In the genomic region with DNA sequence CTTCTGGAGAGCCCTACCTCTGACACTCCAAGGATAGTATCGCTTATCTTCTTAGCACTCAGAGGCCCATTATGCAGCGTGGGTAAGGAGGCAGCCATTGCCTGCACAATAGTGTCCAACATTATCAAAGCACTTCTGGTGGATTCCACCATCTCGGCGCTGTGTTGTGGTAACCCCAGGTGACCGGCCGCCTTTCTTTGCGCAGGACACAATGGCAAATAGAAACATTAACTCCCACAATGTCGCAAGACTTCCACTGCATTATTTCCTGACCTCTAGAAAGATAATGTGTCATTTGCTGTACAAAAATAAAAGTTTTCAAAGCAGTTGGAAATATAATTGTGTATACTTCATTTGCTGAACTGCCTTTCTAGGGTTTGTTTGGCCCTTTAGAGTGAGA, we compare ENCODE assay signal across 24 cellular contexts.
A peak's percentile ranks its signal among the peaks of the same experiment; 100 is the strongest.
DNase-seq lines count a peak whose midpoint lies in the region; ATAC-seq, FAIRE-seq and TF ChIP-seq lines count a peak whose summit lies in the region.
"Had no signal": no experiment of that assay in that cellular context is flagged by ENCODE, and none has a peak within 500 bp of the region (broad histone marks: within the 10 kb centered on the region; RNA-seq: fewer than 3 reads in every experiment).

No MANE protein-coding gene starts in this region.

- 0% methylated on average over 8 of the region's 8 CpGs for WGBS in K562 (ENCODE audit: insufficient coverage, low coverage, missing lambda C conversion rate)
- 75% methylated on average over 8 of the region's 8 CpGs for WGBS in liver
- 93% methylated on average over 8 of the region's 8 CpGs for WGBS in suprapubic skin

- intact Hi-C loops in K562 (cut with micrococcal nuclease), result no loop called here

- no peak for TF ChIP-seq CTCF in K562 (IDR thresholded peaks at IDR 0.05 in 2 of 3, conservative IDR thresholded peaks at IDR 0.05 in 1 of 3; ENCODE audit: insufficient read depth in 2 of 3, low read depth in 1 of 3, low read length in 3 of 3)
- no peak for TF ChIP-seq CTCF in liver (IDR thresholded peaks at IDR 0.05; ENCODE audit: low read depth, low read length, missing input control)
- no peak for TF ChIP-seq CTCF in D721Med (IDR thresholded peaks at IDR 0.05; ENCODE audit: insufficient read depth, missing control alignments)
- TF ChIP-seq CTCF in suprapubic skin (IDR thresholded peaks at IDR 0.05), result no peak

- no TSS peak for BruUV-seq in K562 (replicated peaks; lab: Mats Ljungman, UMichigan)

- H3K4me3 ChIP-seq in K562 (no peak overlapping the region), liver (ENCODE audit: low read depth in 1 of 3, low read length in 3 of 3) (no peak overlapping the region), suprapubic skin (no peak overlapping the region)
- H3K4me3 ChIP-seq: A549; BLaER1 treated with 17β-estradiol and CSF1 and Interleukin-3, amounts not matched to agents 10 nM and 100 nM; GM12878 had no signal

- H3K9me3 ChIP-seq in K562 (replicated peaks; ENCODE audit: control insufficient read depth, insufficient read depth, low read depth, low read length) (no peaks in the 10 kb centered on the region), liver (ENCODE audit: control insufficient read depth in 4 of 4, low read length in 3 of 4) (no peaks in the 10 kb centered on the region), suprapubic skin (peaks cover 5% of the 10 kb centered on the region)
- H3K9me3 ChIP-seq: A549, Caco-2 had no signal

- H3K36me3 ChIP-seq in K562 (ENCODE audit: control insufficient read depth, insufficient read depth, low read length), result no peaks in the 10 kb centered on the region
- H3K36me3 ChIP-seq in liver (ENCODE audit: control insufficient read depth in 4 of 4, insufficient read depth in 3 of 4, low read depth in 1 of 4, low read length in 3 of 4), result no peaks in the 10 kb centered on the region
- H3K36me3 ChIP-seq in suprapubic skin, result no peaks in the 10 kb centered on the region
- H3K36me3 ChIP-seq: BLaER1 treated with 17β-estradiol and CSF1 and Interleukin-3, amounts not matched to agents 10 nM and 100 nM had no signal

- no peaks in the 10 kb centered on the region for H3K79me2 ChIP-seq in K562 (ENCODE audit: control insufficient read depth, insufficient read depth, low read length)

- DNase-seq in K562 (ENCODE audit: extremely low read depth in 1 of 4, low spot score in 3 of 4), result no peak
- DNase-seq in left lobe of liver (ENCODE audit: low spot score), result no peak
- no peak for DNase-seq in D721Med (ENCODE audit: insufficient read length, low spot score)
- no peak for DNase-seq in suprapubic skin (ENCODE audit: low spot score in 2 of 2)
- no peak for DNase-seq in anterior cingulate cortex (lab: John Stamatoyannopoulos, UW)
- DNase-seq: AML-193; Caco-2; Calu3; CD4-positive, alpha-beta T cell; CD8-positive, alpha-beta T cell; DMS153; DMS53; DMS79; DND-41; EL; GDM1 had no signal

- no peak overlapping the region for H3K4me2 ChIP-seq in K562 (ENCODE audit: insufficient read depth, low read length)
- H3K4me2 ChIP-seq: A549; BLaER1 treated with 17β-estradiol and CSF1 and Interleukin-3, amounts not matched to agents 10 nM and 100 nM had no signal

- no peak overlapping the region for H3K27ac ChIP-seq in K562 (ENCODE audit: extremely low read depth, low read depth, low read length)
- no peak overlapping the region for H3K27ac ChIP-seq in liver (ENCODE audit: low read depth in 1 of 2, low read length in 2 of 2)
- no peak overlapping the region for H3K27ac ChIP-seq in suprapubic skin
- H3K27ac ChIP-seq: 22Rv1; A549; BLaER1 treated with 17β-estradiol and CSF1 and Interleukin-3, amounts not matched to agents 10 nM and 100 nM; C4-2B had no signal

- in situ Hi-C loops in K562 (cut with MboI), result loop anchor here (10.0 kb wide), 1 partner anchor 1483 kb away; no protein-coding TSS in a partner anchor

- H2AFZ ChIP-seq in K562 (ENCODE audit: low read depth, low read length), result no peak overlapping the region

- no peaks in the 10 kb centered on the region for H4K20me1 ChIP-seq in K562 (replicated peaks; ENCODE audit: control insufficient read depth, insufficient read depth, low read length)
- H4K20me1 ChIP-seq: BLaER1 treated with 17β-estradiol and CSF1 and Interleukin-3, amounts not matched to agents 10 nM and 100 nM had no signal

- TF ChIP-seq POLR2A in K562 (conservative IDR thresholded peaks at IDR 0.05) (no peak), suprapubic skin (IDR thresholded peaks at IDR 0.05) (no peak)

- no peak for ATAC-seq in K562
- peak; percentile 48 for ATAC-seq in left lobe of liver
- ATAC-seq: A549; CD8-positive, alpha-beta T cell; GM12878 had no signal

- H3K4me1 ChIP-seq in K562 (replicated peaks in 1 of 2; ENCODE audit: control insufficient read depth in 2 of 2, insufficient read depth in 2 of 2, low read length in 2 of 2) (no peaks in the 10 kb centered on the region), liver (ENCODE audit: control insufficient read depth in 4 of 4, insufficient read depth in 4 of 4, low read length in 3 of 4) (peaks cover 0 to 3% (median 0%) of the 10 kb centered on the region in 4 donors), suprapubic skin (no peaks in the 10 kb centered on the region)
- H3K4me1 ChIP-seq: A549; BLaER1 treated with 17β-estradiol and CSF1 and Interleukin-3, amounts not matched to agents 10 nM and 100 nM; Caco-2 had no signal

- H3K27me3 ChIP-seq in K562 (ENCODE audit: control insufficient read depth in 2 of 2, insufficient read depth in 2 of 2, low read length in 2 of 2) (peaks cover 5 to 7% of the 10 kb centered on the region in 2 experiments; a peak in 3 of 5 replicates), liver (ENCODE audit: control insufficient read depth in 4 of 4, insufficient read depth in 4 of 4, low read length in 3 of 4) (no peaks in the 10 kb centered on the region), suprapubic skin (no peaks in the 10 kb centered on the region)
- H3K27me3 ChIP-seq: BLaER1 treated with 17β-estradiol and CSF1 and Interleukin-3, amounts not matched to agents 10 nM and 100 nM had no signal

- POLR2A ChIA-PET in K562 (lab: Yijun Ruan, JAX), result no interaction called here

- no peak overlapping the region for H3K9ac ChIP-seq in K562 (ENCODE audit: insufficient read depth in 1 of 2, low read depth in 2 of 2, low read length in 2 of 2)
- no peak overlapping the region for H3K9ac ChIP-seq in liver (ENCODE audit: low read depth in 1 of 2, low read length in 2 of 2)
- H3K9ac ChIP-seq: BLaER1 treated with 17β-estradiol and CSF1 and Interleukin-3, amounts not matched to agents 10 nM and 100 nM had no signal

- TF ChIP-seq RAD21 in K562 (CRISPR knock-in tag; conservative IDR thresholded peaks at IDR 0.05 in 1 of 2, IDR thresholded peaks at IDR 0.05 in 1 of 2) (no peak), liver (IDR thresholded peaks at IDR 0.05) (peak in 1 of 2 donors; percentile 28)

- no peak for FAIRE-seq in K562 (lab: Jason Lieb, UNC)
- FAIRE-seq in D721Med (lab: Jason Lieb, UNC), result no peak
- FAIRE-seq: A549, GM12878, GM12892, GM18507 had no signal

- no peak for TF ChIP-seq EP300 in K562 (IDR thresholded peaks at IDR 0.05; ENCODE audit: low read length)
- no peak for TF ChIP-seq EP300 in suprapubic skin (IDR thresholded peaks at IDR 0.05)

- no peaks in the 10 kb centered on the region for H3K9me1 ChIP-seq in K562 (ENCODE audit: control insufficient read depth, insufficient read depth, low read length)

- CTCF ChIA-PET in K562 (lab: Yijun Ruan, JAX; ENCODE audit: low intra/inter-chr PET ratio), result no interaction called here

TF ChIP-seq in K562, 482 proteins besides CTCF, POLR2A, EP300 and RAD21:
- 0 out of 2 replicates have a peak, but pooled peaks have one; percentile 13 for TF ChIP-seq CEBPB (tag; IDR thresholded peaks at IDR 0.05)
- TF ChIP-seq, protein P1, sequence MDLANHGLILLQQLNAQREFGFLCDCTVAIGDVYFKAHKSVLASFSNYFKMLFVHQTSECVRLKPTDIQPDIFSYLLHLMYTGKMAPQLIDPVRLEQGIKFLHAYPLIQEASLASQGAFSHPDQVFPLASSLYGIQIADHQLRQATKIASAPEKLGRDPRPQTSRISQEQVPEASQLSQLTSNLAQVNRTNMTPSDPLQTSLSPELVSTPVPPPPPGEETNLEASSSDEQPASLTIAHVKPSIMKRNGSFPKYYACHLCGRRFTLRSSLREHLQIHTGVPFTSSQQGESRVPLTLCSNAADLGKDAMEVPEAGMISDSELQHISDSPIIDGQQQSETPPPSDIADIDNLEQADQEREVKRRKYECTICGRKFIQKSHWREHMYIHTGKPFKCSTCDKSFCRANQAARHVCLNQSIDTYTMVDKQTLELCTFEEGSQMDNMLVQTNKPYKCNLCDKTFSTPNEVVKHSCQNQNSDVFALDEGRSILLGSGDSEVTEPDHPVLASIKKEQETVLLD (IDR thresholded peaks at IDR 0.05), result no peak

TF ChIP-seq in liver, 16 proteins besides CTCF, POLR2A, EP300 and RAD21:
- TF ChIP-seq RXRA (IDR thresholded peaks at IDR 0.05) (peak; percentile 9 to 28), YY1 (IDR thresholded peaks at IDR 0.05) (peak; percentile 11)
- TF ChIP-seq, protein P2, sequence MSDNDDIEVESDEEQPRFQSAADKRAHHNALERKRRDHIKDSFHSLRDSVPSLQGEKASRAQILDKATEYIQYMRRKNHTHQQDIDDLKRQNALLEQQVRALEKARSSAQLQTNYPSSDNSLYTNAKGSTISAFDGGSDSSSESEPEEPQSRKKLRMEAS (IDR thresholded peaks at IDR 0.05), result no peak
